In the genomic region with DNA sequence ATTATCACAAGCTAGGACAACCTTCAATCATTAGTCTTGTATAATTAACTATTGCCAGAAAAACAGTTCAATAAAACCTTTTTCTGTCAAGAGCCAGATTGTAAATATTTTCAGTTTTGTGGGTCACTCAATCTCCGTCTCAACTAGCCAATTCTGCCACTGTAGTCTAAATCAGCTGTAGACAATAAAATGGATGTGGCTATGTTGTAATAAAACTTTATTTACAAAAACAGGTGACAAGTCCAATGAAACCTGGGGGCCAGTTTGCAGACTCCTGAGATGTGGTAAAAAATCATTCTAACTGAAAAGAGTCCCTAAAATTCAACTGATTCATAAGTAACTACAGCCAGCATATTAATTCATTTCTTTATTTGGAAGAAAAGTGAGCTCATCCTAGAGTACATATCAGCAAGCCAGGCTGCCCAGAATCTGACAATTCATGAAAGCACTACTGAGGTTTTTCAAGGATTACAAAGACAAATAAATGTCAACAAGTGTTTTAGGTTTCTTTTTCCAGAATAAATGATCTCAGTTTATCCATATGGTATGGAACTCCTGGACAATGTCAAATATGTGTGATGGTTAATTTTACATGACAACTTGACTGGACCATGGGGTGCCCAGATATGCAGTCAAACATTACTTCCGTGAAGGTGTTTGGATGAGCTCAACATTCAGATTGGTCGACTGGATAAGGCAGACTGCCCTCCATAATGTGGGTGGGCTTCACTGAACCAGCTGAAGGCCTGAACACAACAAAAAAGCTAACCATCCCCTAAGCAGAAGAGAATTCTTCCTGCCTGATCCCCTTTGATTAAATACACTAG, we compare ENCODE assay signal across 22 cellular contexts.
"Had no signal": no experiment of that assay in that cellular context is flagged by ENCODE, and none has a peak within 500 bp of the region (broad histone marks: within the 10 kb centered on the region; RNA-seq: fewer than 3 reads in every experiment).

No MANE protein-coding gene starts in this region.

- H3K9me3 ChIP-seq: MG63, SK-N-SH had no signal

- H3K27me3 ChIP-seq: MG63 had no signal

- H3K4me2 ChIP-seq: SK-N-SH had no signal

- FAIRE-seq: RCC 7860 had no signal

- H3K4me3 ChIP-seq: MG63 had no signal

- DNase-seq: Karpas-422, KG1, MG63, NCI-H1092, NCI-H1105 treated with DMSO at 0.1 percent for 48 hours, NCI-H1417 treated with DMSO at 0.1 percent for 48 hours, NCI-H146, NCI-H187, NCI-H2029, NCI-H2081 treated with DMSO at 0.1 percent for 48 hours, NCI-H2171, NCI-H226, NCI-H446, NCI-H510A, NCI-H524 treated with DMSO at 0.1 percent for 48 hours, NCI-H69, NCI-H774, SHP77, SK-N-SH had no signal

- H3K9ac ChIP-seq: SK-N-SH had no signal

- H3K27ac ChIP-seq: HL-60, RWPE1 had no signal
